Comparison of ENCODE assay signal across 8 cellular contexts in the genomic region with DNA sequence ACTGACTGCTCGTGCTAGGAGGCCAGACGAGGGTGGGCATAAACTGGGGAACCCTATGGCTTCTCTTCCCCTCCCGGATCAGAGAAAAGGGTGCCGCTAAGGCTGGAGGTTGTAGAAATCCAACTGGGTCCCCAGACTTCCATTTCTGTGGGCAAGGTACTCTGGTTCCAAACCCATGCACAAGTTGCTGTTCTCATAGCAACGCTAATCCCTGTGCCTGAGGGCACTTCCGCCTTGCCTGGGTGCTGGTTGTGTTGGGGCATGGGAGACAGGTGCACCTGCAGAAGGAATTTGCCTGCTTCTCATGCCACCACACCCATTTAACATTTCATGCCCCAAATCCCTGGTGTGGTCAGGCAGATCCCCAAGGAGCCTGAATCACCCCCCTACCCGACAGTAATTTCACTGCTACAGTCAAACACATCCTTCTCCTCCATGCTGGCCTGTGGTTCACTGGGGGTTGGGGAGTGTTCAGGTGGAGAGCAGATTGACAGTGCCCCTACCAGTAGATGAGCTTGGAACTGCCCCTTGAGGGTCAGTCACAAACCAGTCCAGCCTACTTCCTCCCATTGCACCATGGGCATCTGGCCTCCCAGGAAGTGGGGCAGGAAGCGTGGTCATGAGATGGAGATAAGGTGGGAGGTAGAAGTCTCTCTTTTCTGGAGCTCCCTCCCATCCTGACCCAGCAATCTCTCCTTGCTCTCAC. TPM values are rescaled to one million over a fixed set of nuclear protein-coding genes. Genes with fewer than 3 reads are reported as not detected.
DNase-seq lines count a peak whose midpoint lies in the region; ATAC-seq, FAIRE-seq and TF ChIP-seq lines count a peak whose summit lies in the region.

No MANE protein-coding gene starts in this region.

- H3K27me3 ChIP-seq in NT2/D1 (ENCODE audit: insufficient read depth, insufficient read length) (peaks cover 17% of the 10 kb centered on the region), ascending aorta (no peaks in the 10 kb centered on the region)

- H3K36me3 ChIP-seq in NT2/D1 (ENCODE audit: insufficient read depth, insufficient read length, low read length) (peaks cover 20% of the 10 kb centered on the region), ascending aorta (peaks cover 18 to 26% of the 10 kb centered on the region in 2 donors)

- ATAC-seq in stimulated activated memory B cell treated with anti-CD40 and anti-IgM and Interleukin-4, amounts not matched to agents 10 μg/mL and 1 μg/mL and 100 μg/mL, for 72 hours = no peak
- ATAC-seq in HG02642 (IDR thresholded peaks at IDR 0.05; ENCODE audit: poor library complexity, unreplicated experiment) = no peak

- H3K9me3 ChIP-seq in NT2/D1 (ENCODE audit: insufficient read depth, low read length) = no peaks in the 10 kb centered on the region
- H3K9me3 ChIP-seq in ascending aorta = no peaks in the 10 kb centered on the region

- TF ChIP-seq CTCF in CD14-positive monocyte (IDR thresholded peaks at IDR 0.05) (no peak), ascending aorta (IDR thresholded peaks at IDR 0.05) (no peak)

- H3K4me3 Mint-ChIP-seq in CD14-positive monocyte = peak overlapping the region; percentile 89 to 97
- H3K4me3 Mint-ChIP-seq in immature natural killer cell = peak overlapping the region; percentile 87 to 95 (median 90)
- peak overlapping the region; percentile 88 for H3K4me3 Mint-ChIP-seq in stimulated activated memory B cell treated with anti-CD40 and anti-IgM and Interleukin-4, amounts not matched to agents 10 μg/mL and 1 μg/mL and 100 μg/mL, for 72 hours

- H3K9me3 Mint-ChIP-seq in CD14-positive monocyte (no peaks in the 10 kb centered on the region), immature natural killer cell (no peaks in the 10 kb centered on the region)
- no peaks in the 10 kb centered on the region for H3K9me3 Mint-ChIP-seq in stimulated activated memory B cell treated with anti-CD40 and anti-IgM and Interleukin-4, amounts not matched to agents 10 μg/mL and 1 μg/mL and 100 μg/mL, for 72 hours

- H3K4me1 ChIP-seq in NT2/D1 (ENCODE audit: insufficient read depth, insufficient read length) (peaks cover 8% of the 10 kb centered on the region), ascending aorta (peaks cover 5 to 20% of the 10 kb centered on the region in 2 donors)

- H3K27me3 Mint-ChIP-seq in CD14-positive monocyte (ENCODE audit: low read depth in 3 of 3) (no peaks in the 10 kb centered on the region), immature natural killer cell (ENCODE audit: low read depth in 3 of 3) (peaks cover 0 to 4% (median 2%) of the 10 kb centered on the region in 3 donors)
- no peaks in the 10 kb centered on the region for H3K27me3 Mint-ChIP-seq in stimulated activated memory B cell treated with anti-CD40 and anti-IgM and Interleukin-4, amounts not matched to agents 10 μg/mL and 1 μg/mL and 100 μg/mL, for 72 hours

- intact Hi-C loops in CD14-positive monocyte (cut with micrococcal nuclease) (loop anchor here in 1 of 2 donors (5.0 kb wide), 1 partner anchor 181 kb away; a partner anchor contains a TSS), ascending aorta (cut with DNase I) (loop anchor here (5.0 to 10.0 kb wide), 3 partner anchors 59 to 674 kb away; a partner anchor contains a TSS)

- peak; percentile 83 for FAIRE-seq in GM19239 (lab: Jason Lieb, UNC)

- H3K36me3 Mint-ChIP-seq in CD14-positive monocyte (peaks cover 38 to 44% of the 10 kb centered on the region in 2 donors), immature natural killer cell (peaks cover 5 to 11% (median 7%) of the 10 kb centered on the region in 3 donors)
- peaks cover 26% of the 10 kb centered on the region for H3K36me3 Mint-ChIP-seq in stimulated activated memory B cell treated with anti-CD40 and anti-IgM and Interleukin-4, amounts not matched to agents 10 μg/mL and 1 μg/mL and 100 μg/mL, for 72 hours

- H3K4me3 ChIP-seq in NT2/D1 (ENCODE audit: insufficient read length, low read depth) = peak overlapping the region; percentile 56
- H3K4me3 ChIP-seq in ascending aorta = peak overlapping the region; percentile 74 to 95

- peaks cover 60% of the 10 kb centered on the region for H3K4me1 Mint-ChIP-seq in CD14-positive monocyte
- peaks cover 34 to 45% of the 10 kb centered on the region in 2 donors for H3K4me1 Mint-ChIP-seq in immature natural killer cell
- H3K4me1 Mint-ChIP-seq in stimulated activated memory B cell treated with anti-CD40 and anti-IgM and Interleukin-4, amounts not matched to agents 10 μg/mL and 1 μg/mL and 100 μg/mL, for 72 hours = peaks cover 34% of the 10 kb centered on the region

- peak overlapping the region; percentile 82 to 94 (median 87) for H3K27ac Mint-ChIP-seq in CD14-positive monocyte
- H3K27ac Mint-ChIP-seq in immature natural killer cell = peak overlapping the region; percentile 77 to 90 (median 82)
- peak overlapping the region; percentile 10 for H3K27ac Mint-ChIP-seq in stimulated activated memory B cell treated with anti-CD40 and anti-IgM and Interleukin-4, amounts not matched to agents 10 μg/mL and 1 μg/mL and 100 μg/mL, for 72 hours

- DNase-seq in CD14-positive monocyte (ENCODE audit: low spot score) (no peak), GM19239 (ENCODE audit: insufficient read length, low spot score) (no peak), NT2/D1 (ENCODE audit: low read depth, low spot score) (no peak), ascending aorta (ENCODE audit: low spot score in 2 of 2) (no peak), immature natural killer cell (peak in 1 of 3 donors; percentile 26), OCI-M2 (lab: John Stamatoyannopoulos, UW; ENCODE audit: unreplicated experiment) (no peak)

- H3K9ac ChIP-seq in NT2/D1 (ENCODE audit: insufficient read length, low read depth) = peak overlapping the region; percentile 70

- H3K27ac ChIP-seq in ascending aorta = peak overlapping the region; percentile 82 to 84

RNA-seq across cellular contexts. Expression of a gene that starts 1.2 kb away (rescaled TPM):
- 1 to 10 TPM; 3.8 to 6.4 TPM for polyA plus RNA-seq in CD14-positive monocyte
- total RNA-seq in ascending aorta = 16.7 TPM
- polyA plus RNA-seq in immature natural killer cell = 1 to 10 TPM; 1.0 to 7.7 (median 2.6) TPM

RNA-seq across cellular contexts. Expression of a gene that starts 6.7 kb away (rescaled TPM):
- 10 to 100 TPM; 37.0 to 39.7 TPM for polyA plus RNA-seq in CD14-positive monocyte
- 61.9 TPM for total RNA-seq in ascending aorta
- polyA plus RNA-seq in immature natural killer cell = 10 to 100 TPM; 23.7 to 47.4 (median 44.5) TPM

RNA-seq across cellular contexts. Expression of a gene that starts 13.1 kb away (rescaled TPM):
- polyA plus RNA-seq in CD14-positive monocyte = 1 to 10 TPM; 8.0 to 8.6 TPM
- total RNA-seq in ascending aorta = 36.5 TPM
- 10 to 100 TPM in 2 of 3 donors, 1 to 10 TPM in 1; 9.2 to 18.6 (median 11.0) TPM for polyA plus RNA-seq in immature natural killer cell

RNA-seq across cellular contexts. Expression of a gene that starts 23.6 kb away (rescaled TPM):
- polyA plus RNA-seq in CD14-positive monocyte (10 to 100 TPM; 25.2 to 26.4 TPM), immature natural killer cell (10 to 100 TPM in 2 of 3 donors, 1 to 10 TPM in 1; 7.6 to 19.0 (median 11.9) TPM)
- total RNA-seq in ascending aorta = 82.8 TPM

RNA-seq across cellular contexts. Expression of a gene that starts 40.5 kb away (rescaled TPM):
- polyA plus RNA-seq in CD14-positive monocyte = not detected
- total RNA-seq in ascending aorta = not detected
- polyA plus RNA-seq in immature natural killer cell = not detected

Comparison
In these comparisons a context has a peak if more than half of its experiments do, and no peak if none do; other contexts are left out.
1. H3K27ac Mint-ChIP-seq: peak in every context shown above with its lines; median percentile 87 in CD14-positive monocyte; 82 in immature natural killer cell; 10 in stimulated activated memory B cell treated with anti-CD40 and anti-IgM and Interleukin-4, amounts not matched to agents 10 μg/mL and 1 μg/mL and 100 μg/mL, for 72 hours.